Comparison of ENCODE assay signal across 1 cellular context in the genomic region with DNA sequence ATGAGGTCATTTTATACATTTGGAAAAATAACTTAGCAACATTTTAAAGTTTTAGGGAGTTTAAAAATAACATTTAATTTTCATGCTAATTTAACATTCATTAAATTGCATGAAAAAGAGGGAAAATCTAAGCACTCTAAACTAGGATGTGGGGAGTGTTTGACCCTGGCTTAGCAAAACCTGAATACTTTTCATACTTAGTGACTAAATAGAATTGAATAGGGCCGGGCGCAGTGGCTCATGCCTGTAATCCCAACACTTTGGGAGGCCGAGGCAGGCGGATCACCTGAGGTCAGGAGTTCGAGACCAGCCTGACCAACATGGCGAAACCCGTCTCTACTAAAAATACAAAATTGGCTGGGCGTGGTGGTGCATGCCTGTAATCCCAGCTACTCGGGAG.
TF ChIP-seq lines count a peak whose summit lies in the region.

No MANE protein-coding gene starts in this region.

TF ChIP-seq in GM12878, 131 proteins besides CTCF, POLR2A, EP300 and RAD21:
- TF ChIP-seq, protein P1, sequence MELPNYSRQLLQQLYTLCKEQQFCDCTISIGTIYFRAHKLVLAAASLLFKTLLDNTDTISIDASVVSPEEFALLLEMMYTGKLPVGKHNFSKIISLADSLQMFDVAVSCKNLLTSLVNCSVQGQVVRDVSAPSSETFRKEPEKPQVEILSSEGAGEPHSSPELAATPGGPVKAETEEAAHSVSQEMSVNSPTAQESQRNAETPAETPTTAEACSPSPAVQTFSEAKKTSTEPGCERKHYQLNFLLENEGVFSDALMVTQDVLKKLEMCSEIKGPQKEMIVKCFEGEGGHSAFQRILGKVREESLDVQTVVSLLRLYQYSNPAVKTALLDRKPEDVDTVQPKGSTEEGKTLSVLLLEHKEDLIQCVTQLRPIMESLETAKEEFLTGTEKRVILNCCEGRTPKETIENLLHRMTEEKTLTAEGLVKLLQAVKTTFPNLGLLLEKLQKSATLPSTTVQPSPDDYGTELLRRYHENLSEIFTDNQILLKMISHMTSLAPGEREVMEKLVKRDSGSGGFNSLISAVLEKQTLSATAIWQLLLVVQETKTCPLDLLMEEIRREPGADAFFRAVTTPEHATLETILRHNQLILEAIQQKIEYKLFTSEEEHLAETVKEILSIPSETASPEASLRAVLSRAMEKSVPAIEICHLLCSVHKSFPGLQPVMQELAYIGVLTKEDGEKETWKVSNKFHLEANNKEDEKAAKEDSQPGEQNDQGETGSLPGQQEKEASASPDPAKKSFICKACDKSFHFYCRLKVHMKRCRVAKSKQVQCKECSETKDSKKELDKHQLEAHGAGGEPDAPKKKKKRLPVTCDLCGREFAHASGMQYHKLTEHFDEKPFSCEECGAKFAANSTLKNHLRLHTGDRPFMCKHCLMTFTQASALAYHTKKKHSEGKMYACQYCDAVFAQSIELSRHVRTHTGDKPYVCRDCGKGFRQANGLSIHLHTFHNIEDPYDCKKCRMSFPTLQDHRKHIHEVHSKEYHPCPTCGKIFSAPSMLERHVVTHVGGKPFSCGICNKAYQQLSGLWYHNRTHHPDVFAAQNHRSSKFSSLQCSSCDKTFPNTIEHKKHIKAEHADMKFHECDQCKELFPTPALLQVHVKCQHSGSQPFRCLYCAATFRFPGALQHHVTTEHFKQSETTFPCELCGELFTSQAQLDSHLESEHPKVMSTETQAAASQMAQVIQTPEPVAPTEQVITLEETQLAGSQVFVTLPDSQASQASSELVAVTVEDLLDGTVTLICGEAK (IDR thresholded peaks at IDR 0.05; ENCODE audit: borderline replicate concordance): 0 out of 2 replicates have a peak, but pooled peaks have one; percentile 10
